In genomic region chr19:58356236-58356970, GRCh38 we compare ENCODE assay signal across 8 cellular contexts.
DNase-seq lines count a peak whose midpoint lies in the region; ATAC-seq and TF ChIP-seq lines count a peak whose summit lies in the region.
"Had no signal": no experiment of that assay in that cellular context is flagged by ENCODE, and none has a peak within 500 bp of the region (broad histone marks: within the 10 kb centered on the region; RNA-seq: fewer than 3 reads in every experiment).

No MANE protein-coding gene starts in this region.

- TF ChIP-seq CTCF in fibroblast of mammary gland (conservative IDR thresholded peaks at IDR 0.05; ENCODE audit: control insufficient read depth, insufficient read depth, low read depth, low read length) = no peak

- H3K4me3 ChIP-seq in fibroblast of mammary gland (ENCODE audit: control insufficient read depth, low read depth, low read length) = no peak overlapping the region

- DNase-seq in activated CD4-positive, alpha-beta T cell treated with anti-CD3 and anti-CD28 coated beads for 1 hour = peak; percentile 19
- DNase-seq in fibroblast of mammary gland (ENCODE audit: low read depth) (peak; percentile 35), NCI-H526 treated with DMSO at 0.1 percent for 48 hours (lab: John Stamatoyannopoulos, UW) (no peak), NCI-H82 treated with DMSO at 0.1 percent for 48 hours (lab: John Stamatoyannopoulos, UW; ENCODE audit: unreplicated experiment) (no peak), NCI-H1436 treated with DMSO at 0.1 percent for 48 hours (lab: John Stamatoyannopoulos, UW) (no peak)
- DNase-seq in stimulated activated naive CD8-positive, alpha-beta T cell treated with anti-CD3 and anti-CD28 coated beads, Interleukin-15, Interleukin-2, amounts not matched to agents 100 U/mL and 50 U/mL, for 24 hours = peak; percentile 37

- peak; percentile 44 for ATAC-seq in stimulated activated naive CD8-positive, alpha-beta T cell treated with anti-CD3 and anti-CD28 coated beads, Interleukin-15, Interleukin-2, amounts not matched to agents 100 U/mL and 50 U/mL, for 24 hours
- ATAC-seq: left lobe of liver, SK-N-SH treated with all-trans-retinoic acid at 6 μM for 48 hours had no signal

Comparison
In these comparisons a context has a peak if more than half of its experiments do, and no peak if none do; other contexts are left out.
1. DNase-seq: peak in activated CD4-positive, alpha-beta T cell treated with anti-CD3 and anti-CD28 coated beads for 1 hour (single experiment), fibroblast of mammary gland (single experiment) and stimulated activated naive CD8-positive, alpha-beta T cell treated with anti-CD3 and anti-CD28 coated beads, Interleukin-15, Interleukin-2, amounts not matched to agents 100 U/mL and 50 U/mL, for 24 hours (single experiment); none in NCI-H526 treated with DMSO at 0.1 percent for 48 hours (single experiment), NCI-H82 treated with DMSO at 0.1 percent for 48 hours (single experiment) and NCI-H1436 treated with DMSO at 0.1 percent for 48 hours (single experiment).